ENCODE assay signal across 8 cellular contexts in the genomic region with DNA sequence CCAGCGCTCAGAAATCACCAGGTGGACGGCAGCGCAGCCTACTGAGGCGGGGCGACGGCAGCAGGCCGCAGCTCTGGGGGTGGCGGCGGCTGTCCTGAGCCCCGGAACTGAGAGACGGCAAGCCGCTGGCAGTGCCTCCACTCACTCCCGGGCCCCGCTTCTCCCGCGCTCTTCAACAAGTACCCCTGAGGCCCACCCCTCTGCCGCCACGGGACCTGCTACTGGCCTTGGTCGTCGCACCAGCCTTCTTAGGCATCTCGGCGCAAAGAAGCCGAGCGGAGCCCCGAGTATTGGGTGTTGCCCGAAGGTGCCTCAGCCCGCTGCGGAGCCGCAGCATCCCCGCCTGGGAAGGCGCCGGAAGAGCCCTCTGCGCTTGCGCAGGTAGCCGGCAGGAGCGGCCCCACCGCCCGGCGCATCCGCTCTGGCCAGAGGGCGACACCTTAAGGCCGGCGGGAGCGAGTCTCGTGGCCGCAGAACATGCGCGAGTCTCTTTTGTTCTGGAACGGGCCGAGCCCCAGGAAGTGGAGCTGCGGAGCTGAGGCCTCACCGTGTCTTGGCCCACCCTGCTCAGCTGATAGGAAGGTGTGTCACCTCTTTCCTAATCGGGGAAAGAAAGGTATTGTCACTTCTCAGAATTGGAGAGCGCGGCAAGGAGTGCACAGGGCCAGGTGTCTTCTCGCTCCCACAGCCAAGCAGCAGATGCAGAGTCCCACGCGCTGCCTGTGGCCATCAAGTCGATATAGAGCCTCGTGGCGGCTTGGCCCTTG. TPM values are rescaled to one million over a fixed set of nuclear protein-coding genes. Genes with fewer than 3 reads are reported as not detected.
DNase-seq lines count a peak whose midpoint lies in the region; ATAC-seq and TF ChIP-seq lines count a peak whose summit lies in the region.

Gene C15orf40 (minus strand): TSS at position 369 of the 767 bp plus-strand sequence. CDS start 32 bp downstream, at position 337.

- peaks cover 11% of the 10 kb centered on the region; the same call in 1 of the 2 replicates for H4K20me1 ChIP-seq in PC-9 (ENCODE audit: insufficient read depth)

- H3K9me3 Mint-ChIP-seq in activated T-cell treated with anti-CD3 and anti-CD28 coated beads, Interleukin-2, amount 50 U/mL, for 4 hours: no peaks in the 10 kb centered on the region

- peak within 1 kb of the TSS; percentile 43 for H3K27ac ChIP-seq in PC-9
- peak within 1 kb of the TSS; percentile 91 for H3K27ac ChIP-seq in muscle layer of colon (ENCODE audit: low read depth, low read length)

- H3K9me3 ChIP-seq in PC-9 (ENCODE audit: insufficient read depth, low read depth): no peaks in the 10 kb centered on the region
- H3K9me3 ChIP-seq in muscle layer of colon (ENCODE audit: low read length): no peaks in the 10 kb centered on the region

- intact Hi-C loops in PC-9 (cut with micrococcal nuclease; ENCODE audit: unreplicated experiment): loop anchor here (1.0 to 2.0 kb wide), 4 partner anchors 56 to 548 kb away; partner anchors contain the start of gene BTBD1

- H3K4me3 Mint-ChIP-seq in activated T-cell treated with anti-CD3 and anti-CD28 coated beads, Interleukin-2, amount 50 U/mL, for 4 hours: peak within 1 kb of the TSS; percentile 97

- H3K4me1 Mint-ChIP-seq in activated T-cell treated with anti-CD3 and anti-CD28 coated beads, Interleukin-2, amount 50 U/mL, for 4 hours (ENCODE audit: low read depth): peaks cover 49% of the 10 kb centered on the region

- peak; percentile 87 for ATAC-seq in GM21717 (IDR thresholded peaks at IDR 0.05; ENCODE audit: unreplicated experiment)
- peak; percentile 90 to 93 for ATAC-seq in activated T-cell treated with anti-CD3 and anti-CD28 coated beads, Interleukin-2, amount 50 U/mL, for 4 hours
- ATAC-seq in esophagus mucosa: peak; percentile 95

- DNase-seq in DMS79 treated with DMSO at 0.1 percent for 48 hours (lab: John Stamatoyannopoulos, UW) (peak; percentile 47), PC-9 (peak; percentile 79 to 89)
- peak; percentile 85 for DNase-seq in Jurkat, Clone E6-1 (ENCODE audit: low read depth, low spot score)
- DNase-seq in activated T-cell treated with anti-CD3 and anti-CD28 coated beads, Interleukin-2, amount 50 U/mL, for 4 hours: peak; percentile 84
- DNase-seq in stimulated activated CD8-positive, alpha-beta memory T cell treated with anti-CD3 and anti-CD28 coated beads, Interleukin-7, amount 100 ng/mL, for 24 hours (ENCODE audit: low read depth): peak; percentile 66

- H3K4me2 ChIP-seq in PC-9: peak within 1 kb of the TSS; percentile 90

- H3F3A ChIP-seq in PC-9 (ENCODE audit: insufficient read depth, low read depth): peaks cover 8% of the 10 kb centered on the region; the same call in 1 of the 2 replicates

- H3K4me3 ChIP-seq in Jurkat, Clone E6-1 (ENCODE audit: low read length): peak within 1 kb of the TSS; percentile 99
- H3K4me3 ChIP-seq in PC-9 (peak within 1 kb of the TSS; percentile 92), muscle layer of colon (ENCODE audit: low read depth in 1 of 2, low read length in 2 of 2) (peak within 1 kb of the TSS; percentile 71 to 99)

- peak within 1 kb of the TSS; percentile 91 for H2AFZ ChIP-seq in PC-9

- peaks cover 21% of the 10 kb centered on the region for H3K79me2 ChIP-seq in PC-9 (ENCODE audit: low read depth)

- no peaks in the 10 kb centered on the region for H3K27me3 ChIP-seq in PC-9 (ENCODE audit: insufficient read depth, low read depth)
- H3K27me3 ChIP-seq in muscle layer of colon (ENCODE audit: control insufficient read depth in 1 of 2, insufficient read depth in 2 of 2, low read length in 2 of 2): no peaks in the 10 kb centered on the region

- POLR2A ChIA-PET in PC-9 (lab: Charles Lee; ENCODE audit: unreplicated experiment): interaction anchor here (0.5 to 0.6 kb wide), 2 partner anchors 354 to 471 kb away, joined by 3 to 4 read pairs; partner anchors contain the start of gene RPS17

- H3K9me2 ChIP-seq in PC-9 (ENCODE audit: insufficient read depth): no peaks in the 10 kb centered on the region

- peak within 1 kb of the TSS; percentile 69 for H3K9ac ChIP-seq in muscle layer of colon (ENCODE audit: low read length)

- H3K27me3 Mint-ChIP-seq in activated T-cell treated with anti-CD3 and anti-CD28 coated beads, Interleukin-2, amount 50 U/mL, for 4 hours (ENCODE audit: low read depth): no peaks in the 10 kb centered on the region

- peaks cover 15% of the 10 kb centered on the region; the same call in 1 of the 2 replicates for H3K36me3 ChIP-seq in PC-9 (ENCODE audit: low read depth)
- H3K36me3 ChIP-seq in muscle layer of colon (ENCODE audit: insufficient read depth, low read length): peaks cover 23% of the 10 kb centered on the region

- 0 out of 2 replicates have a peak, but pooled peaks have one; percentile 33 for TF ChIP-seq CTCF in PC-9 (conservative IDR thresholded peaks at IDR 0.05)

- no TSS peak for BruUV-seq in PC-9 (replicated peaks; lab: Mats Ljungman, UMichigan)

- peaks cover 15% of the 10 kb centered on the region for H3K4me1 ChIP-seq in PC-9 (replicated peaks; ENCODE audit: insufficient read depth)
- H3K4me1 ChIP-seq in muscle layer of colon (ENCODE audit: insufficient read depth, low read length): peaks cover 25% of the 10 kb centered on the region

- CTCF ChIA-PET in PC-9 (lab: Charles Lee): interaction anchor here (0.6 to 1.5 kb wide), 6 partner anchors 25 to 1785 kb away, joined by 3 to 6 read pairs (median 4); no protein-coding TSS in a partner anchor

- peaks cover 18% of the 10 kb centered on the region for H3K36me3 Mint-ChIP-seq in activated T-cell treated with anti-CD3 and anti-CD28 coated beads, Interleukin-2, amount 50 U/mL, for 4 hours (ENCODE audit: insufficient read depth)

RNA-seq across cellular contexts. Expression of gene C15orf40, which starts in this region (rescaled TPM):
- 37.0 TPM for polyA plus RNA-seq in Jurkat, Clone E6-1 (2012; ENCODE audit: insufficient read depth, insufficient read length)
- total RNA-seq in PC-9 (2021) (21.2 and 27.8 TPM in 2 replicates), esophagus mucosa (18.7 TPM)
- total RNA-seq in activated T-cell treated with anti-CD3 and anti-CD28 coated beads, Interleukin-2, amount 50 U/mL, for 4 hours: 10 to 100 TPM; 27.9 to 33.5 (median 32.7) TPM

Comparison
In these comparisons a context has a peak if more than half of its experiments do, and no peak if none do; other contexts are left out.
1. Peak in every context shown above with its lines: DNase-seq, ATAC-seq, H3K4me3 ChIP-seq and H3K27ac ChIP-seq.